ENCODE assay signal across 25 cellular contexts in the genomic region with DNA sequence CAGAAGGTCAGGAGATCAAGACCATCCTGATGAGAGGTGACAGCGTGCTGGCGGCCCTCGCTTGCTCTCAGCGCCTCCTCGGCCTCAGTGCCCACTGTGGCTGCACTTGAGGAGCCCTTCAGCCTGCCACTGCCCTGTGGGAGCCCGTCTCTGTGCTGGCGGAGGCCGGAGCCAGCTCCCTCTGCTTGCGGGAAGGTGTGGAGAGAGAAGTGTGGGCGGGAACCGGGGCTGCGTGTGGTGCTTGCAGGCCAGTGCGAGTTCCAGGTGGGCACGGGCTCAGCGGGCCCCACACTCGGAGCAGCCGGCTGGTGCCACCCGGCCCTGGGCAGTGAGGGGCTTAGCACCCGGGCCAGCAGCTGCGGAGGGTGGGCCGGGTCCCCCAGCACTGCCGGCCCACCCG.
DNase-seq lines count a peak whose midpoint lies in the region; ATAC-seq, FAIRE-seq and TF ChIP-seq lines count a peak whose summit lies in the region.
"Had no signal": no experiment of that assay in that cellular context is flagged by ENCODE, and none has a peak within 500 bp of the region (broad histone marks: within the 10 kb centered on the region; RNA-seq: fewer than 3 reads in every experiment).

No MANE protein-coding gene starts in this region.

- H3K36me3 ChIP-seq in kidney (ENCODE audit: control insufficient read depth in 1 of 2, insufficient read depth in 2 of 2, low read length in 2 of 2): no peaks in the 10 kb centered on the region
- H3K36me3 ChIP-seq in trophoblast cell (ENCODE audit: control insufficient read depth in 1 of 2, insufficient read depth in 2 of 2, low read length in 2 of 2): no peaks in the 10 kb centered on the region
- H3K36me3 ChIP-seq: BE2C; BLaER1 treated with 17β-estradiol and CSF1 and Interleukin-3, amounts not matched to agents 10 nM and 100 nM; HAP-1 had no signal

- peaks cover 6 to 33% of the 10 kb centered on the region in 2 donors for H3K27me3 Mint-ChIP-seq in natural killer cell treated with Interleukin-12 subunit alpha and Interleukin-12 subunit beta and Interleukin-15 and Interleukin-18, amount 100 ng/mL, for 72 hours
- H3K27me3 Mint-ChIP-seq in natural killer cell (ENCODE audit: low read depth in 2 of 2): no peaks in the 10 kb centered on the region

- H3K4me3 ChIP-seq in kidney (ENCODE audit: low read length in 2 of 2) (no peak overlapping the region), trophoblast cell (ENCODE audit: low read depth, low read length) (no peak overlapping the region)
- H3K4me3 ChIP-seq: A549; BLaER1 treated with 17β-estradiol and CSF1 and Interleukin-3, amounts not matched to agents 10 nM and 100 nM; HAP-1 had no signal

- peaks cover 0 to 2% of the 10 kb centered on the region in 2 donors for H3K9me3 ChIP-seq in kidney (ENCODE audit: control insufficient read depth in 1 of 2, low read length in 2 of 2)
- H3K9me3 ChIP-seq in trophoblast cell (ENCODE audit: insufficient read depth, low read depth, low read length): no peaks in the 10 kb centered on the region
- H3K9me3 ChIP-seq: A549, BE2C had no signal

- no peaks in the 10 kb centered on the region for H3K27me3 ChIP-seq in trophoblast cell (ENCODE audit: insufficient read depth, low read length)
- H3K27me3 ChIP-seq: BE2C; BLaER1 treated with 17β-estradiol and CSF1 and Interleukin-3, amounts not matched to agents 10 nM and 100 nM had no signal

- H2BK120ac ChIP-seq in trophoblast cell (ENCODE audit: insufficient read depth, low read length, poor library complexity): no peak overlapping the region

- no peak for FAIRE-seq in kidney (lab: Jason Lieb, UNC)
- FAIRE-seq: A549, GM12892, H54 had no signal

- peak; percentile 6 to 17 for ATAC-seq in natural killer cell treated with Interleukin-12 subunit alpha and Interleukin-12 subunit beta and Interleukin-15 and Interleukin-18, amount 100 ng/mL, for 72 hours
- no peak for ATAC-seq in natural killer cell

- no CpG with 5 or more reads among the region's 23 CpGs for WGBS in trophoblast cell (ENCODE audit: extremely low coverage, insufficient coverage, insufficient read length)

- H3K27ac ChIP-seq in RWPE1 (peak overlapping the region; percentile 95), kidney (ENCODE audit: low read depth in 2 of 2, low read length in 2 of 2) (no peak overlapping the region), trophoblast cell (ENCODE audit: low read depth, low read length) (no peak overlapping the region)
- H3K27ac ChIP-seq: A549; BLaER1 treated with 17β-estradiol and CSF1 and Interleukin-3, amounts not matched to agents 10 nM and 100 nM had no signal

- H3K4me2 ChIP-seq in trophoblast cell (ENCODE audit: low read length): no peak overlapping the region
- H3K4me2 ChIP-seq: A549; BLaER1 treated with 17β-estradiol and CSF1 and Interleukin-3, amounts not matched to agents 10 nM and 100 nM had no signal

- H3K4ac ChIP-seq in trophoblast cell (ENCODE audit: low read depth, low read length): no peak overlapping the region

- H3K4me3 Mint-ChIP-seq in natural killer cell treated with Interleukin-12 subunit alpha and Interleukin-12 subunit beta and Interleukin-15 and Interleukin-18, amount 100 ng/mL, for 72 hours: no peak overlapping the region
- no peak overlapping the region for H3K4me3 Mint-ChIP-seq in natural killer cell
- H3K4me3 Mint-ChIP-seq: CD14-positive monocyte; CD4-positive, alpha-beta T cell; CD8-positive, alpha-beta memory T cell had no signal

- H4K8ac ChIP-seq in trophoblast cell (ENCODE audit: low read depth, low read length): no peak overlapping the region

- CTCF ChIA-PET in RWPE1 (lab: Yijun Ruan, JAX): no interaction called here

- peak overlapping the region; percentile 64 for H4K91ac ChIP-seq in trophoblast cell (ENCODE audit: low read depth, low read length)

- TF ChIP-seq CTCF in natural killer cell (IDR thresholded peaks at IDR 0.05) (no peak), RWPE1 (conservative IDR thresholded peaks at IDR 0.05; ENCODE audit: low read depth) (no peak), kidney (IDR thresholded peaks at IDR 0.05; ENCODE audit: borderline replicate concordance, extremely low read depth, insufficient read depth) (no peak)

- intact Hi-C loops in natural killer cell (cut with micrococcal nuclease) (no loop called here), kidney (cut with DNase I) (no loop called here)

- H3K14ac ChIP-seq in trophoblast cell (ENCODE audit: low read length): peak overlapping the region; percentile 60

- no peak overlapping the region for H4K12ac ChIP-seq in trophoblast cell (ENCODE audit: low read depth, low read length)

- H2AK5ac ChIP-seq in trophoblast cell (ENCODE audit: low read length): peak overlapping the region; percentile 73

- no peaks in the 10 kb centered on the region for H3K4me1 ChIP-seq in kidney (ENCODE audit: control insufficient read depth in 1 of 2, insufficient read depth in 1 of 2, low read depth in 1 of 2, low read length in 2 of 2)
- H3K4me1 ChIP-seq in trophoblast cell (ENCODE audit: control insufficient read depth in 1 of 2, insufficient read depth in 2 of 2, low read length in 2 of 2): peaks cover 0 to 2% of the 10 kb centered on the region in 2 experiments
- H3K4me1 ChIP-seq: A549; BE2C; BLaER1 treated with 17β-estradiol and CSF1 and Interleukin-3, amounts not matched to agents 10 nM and 100 nM; HAP-1 had no signal

- H3K4me1 Mint-ChIP-seq in natural killer cell treated with Interleukin-12 subunit alpha and Interleukin-12 subunit beta and Interleukin-15 and Interleukin-18, amount 100 ng/mL, for 72 hours (ENCODE audit: low read depth in 2 of 2): no peaks in the 10 kb centered on the region
- no peaks in the 10 kb centered on the region for H3K4me1 Mint-ChIP-seq in natural killer cell

- H2BK5ac ChIP-seq in trophoblast cell (ENCODE audit: low read depth, low read length, poor library complexity): no peak overlapping the region

- peak overlapping the region; percentile 75 for H2BK12ac ChIP-seq in trophoblast cell (ENCODE audit: low read length)

- DNase-seq in natural killer cell treated with Interleukin-12 subunit alpha and Interleukin-12 subunit beta and Interleukin-15 and Interleukin-18, amount 100 ng/mL, for 72 hours (ENCODE audit: low spot score): no peak
- no peak for DNase-seq in natural killer cell
- DNase-seq in RWPE1 (ENCODE audit: low spot score): no peak
- peak; percentile 73 for DNase-seq in kidney
- DNase-seq in trophoblast cell: no peak
- no peak for DNase-seq in activated T-cell treated with anti-CD3 and anti-CD28 coated beads, Interleukin-2, amount 50 U/mL, for 1 hour
- no peak for DNase-seq in COLO829 (ENCODE audit: low spot score)
- DNase-seq: 8988T; ACHN; AML-193; BE2C; Calu3; CD4-positive, alpha-beta T cell; CD8-positive, alpha-beta memory T cell; COR-L47; DMS53; DMS79 treated with DMSO at 0.1 percent for 48 hours; GOT3; HFFc6 had no signal

- H3K36me3 Mint-ChIP-seq in natural killer cell treated with Interleukin-12 subunit alpha and Interleukin-12 subunit beta and Interleukin-15 and Interleukin-18, amount 100 ng/mL, for 72 hours: peaks cover 10% of the 10 kb centered on the region
- H3K36me3 Mint-ChIP-seq in natural killer cell: peaks cover 7% of the 10 kb centered on the region
- H3K36me3 Mint-ChIP-seq: CD14-positive monocyte; CD8-positive, alpha-beta memory T cell had no signal

- H3K79me1 ChIP-seq in trophoblast cell (ENCODE audit: low read length): peaks cover 2% of the 10 kb centered on the region

- no peak overlapping the region for H3K27ac Mint-ChIP-seq in natural killer cell treated with Interleukin-12 subunit alpha and Interleukin-12 subunit beta and Interleukin-15 and Interleukin-18, amount 100 ng/mL, for 72 hours
- no peak overlapping the region for H3K27ac Mint-ChIP-seq in natural killer cell
- H3K27ac Mint-ChIP-seq: CD14-positive monocyte; CD4-positive, alpha-beta T cell; CD8-positive, alpha-beta memory T cell had no signal

- H2AFZ ChIP-seq in trophoblast cell (ENCODE audit: insufficient read depth, low read length, poor library complexity): no peak overlapping the region

- no peak overlapping the region for H3K23ac ChIP-seq in trophoblast cell (ENCODE audit: low read length)

- H3K79me2 ChIP-seq in trophoblast cell (ENCODE audit: control insufficient read depth, insufficient read depth, low read length, poor library complexity): no peaks in the 10 kb centered on the region

- H3K18ac ChIP-seq in trophoblast cell (ENCODE audit: low read length): peak overlapping the region; percentile 52

- H3K9ac ChIP-seq in kidney (ENCODE audit: low read length in 2 of 2) (no peak overlapping the region), trophoblast cell (ENCODE audit: low read length) (no peak overlapping the region)
- H3K9ac ChIP-seq: BLaER1 treated with 17β-estradiol and CSF1 and Interleukin-3, amounts not matched to agents 10 nM and 100 nM had no signal

- H3K9me3 Mint-ChIP-seq in natural killer cell treated with Interleukin-12 subunit alpha and Interleukin-12 subunit beta and Interleukin-15 and Interleukin-18, amount 100 ng/mL, for 72 hours: peaks cover 5% of the 10 kb centered on the region
- H3K9me3 Mint-ChIP-seq in natural killer cell: peaks cover 5 to 7% of the 10 kb centered on the region in 2 donors

- POLR2A ChIA-PET in RWPE1 (lab: Yijun Ruan, JAX; ENCODE audit: low non-redundant PET): no interaction called here

Comparison
In these comparisons a context has a peak if more than half of its experiments do, and no peak if none do; other contexts are left out.
1. ATAC-seq: peak in natural killer cell treated with Interleukin-12 subunit alpha and Interleukin-12 subunit beta and Interleukin-15 and Interleukin-18, amount 100 ng/mL, for 72 hours (2 of 2); none in natural killer cell (0 of 3).